In the genomic region with DNA sequence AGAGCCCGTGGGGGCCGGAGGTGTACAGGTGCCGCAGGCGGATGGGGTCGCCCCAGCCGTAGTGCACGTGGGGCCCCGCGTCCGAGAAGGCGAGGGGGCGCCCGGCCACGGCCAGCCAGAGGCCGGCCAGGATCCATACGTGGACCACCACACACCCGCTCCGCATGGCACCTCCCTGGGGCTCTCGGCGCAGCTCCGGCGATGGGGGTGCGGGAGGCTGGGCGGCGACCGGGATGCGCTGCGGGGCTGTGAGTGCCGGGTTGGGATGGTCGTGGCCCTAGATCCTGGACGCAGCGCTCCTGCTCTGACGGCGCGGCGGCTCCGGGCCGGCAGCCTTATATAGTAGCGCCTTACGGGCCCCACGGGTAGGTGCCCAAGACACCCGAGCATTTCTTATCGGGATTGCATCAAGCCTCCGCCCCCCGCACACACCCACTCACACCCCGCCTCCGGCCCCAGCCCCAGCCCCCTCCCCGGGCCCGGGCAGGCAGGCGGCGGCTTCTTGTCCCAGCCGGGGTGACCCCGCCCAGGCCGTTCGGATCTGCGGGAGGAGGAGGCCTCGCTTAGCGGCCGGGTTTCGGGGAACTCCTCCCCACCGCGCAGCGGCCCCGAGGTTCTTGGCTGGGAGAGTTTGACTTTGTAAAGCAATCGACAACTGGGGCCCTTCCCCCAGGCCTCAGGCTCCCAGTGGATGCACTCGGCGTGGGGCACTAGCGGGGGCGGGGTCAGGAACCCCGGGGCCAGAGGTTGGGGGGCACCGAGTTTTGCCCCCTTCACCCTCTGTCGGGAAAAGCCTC, we compare ENCODE assay signal across 9 cellular contexts. TPM values are rescaled to one million over a fixed set of nuclear protein-coding genes. Genes with fewer than 3 reads are reported as not detected.
A peak's percentile ranks its signal among the peaks of the same experiment; 100 is the strongest.
DNase-seq lines count a peak whose midpoint lies in the region; ATAC-seq and TF ChIP-seq lines count a peak whose summit lies in the region.
"Had no signal": no experiment of that assay in that cellular context is flagged by ENCODE, and none has a peak within 500 bp of the region (broad histone marks: within the 10 kb centered on the region; RNA-seq: fewer than 3 reads in every experiment).

Gene FGF19, minus strand, starts transcription at position 312 of the 797 bp plus-strand sequence. Its CDS starts 146 bp downstream, at position 166.

- no peak for ATAC-seq in GM19023 (IDR thresholded peaks at IDR 0.05; ENCODE audit: unreplicated experiment)

- no peaks in the 10 kb centered on the region for H3K36me3 Mint-ChIP-seq in neural crest cell (ENCODE audit: low read depth)

- H3K9me3 Mint-ChIP-seq in neural crest cell: no peaks in the 10 kb centered on the region
- H3K9me3 Mint-ChIP-seq: stimulated activated naive CD8-positive, alpha-beta T cell treated with anti-CD3 and anti-CD28 coated beads, Interleukin-15, Interleukin-2, amounts not matched to agents 100 ng/mL and 50 ng/mL, for 24 hours had no signal

- peak within 1 kb of the TSS; percentile 73 for H3K9ac ChIP-seq in HUES64 (ENCODE audit: low read depth, low read length)

- peaks cover 43% of the 10 kb centered on the region for H3K4me1 ChIP-seq in HUES64 (ENCODE audit: insufficient read depth, low read length)

- H3K4me3 ChIP-seq in HUES64 (ENCODE audit: low read length): peak within 1 kb of the TSS; percentile 63
- H3K4me3 ChIP-seq in coronary artery: peak within 1 kb of the TSS; percentile 63

- in situ Hi-C loops in GM13976 (cut with MboI; ENCODE audit: low sequenced_read_pairs, unreplicated experiment): loop anchor here (25.0 kb wide), 1 partner anchor 183 kb away; no protein-coding TSS in a partner anchor

- peak; percentile 55 for DNase-seq in ELF-1 (ENCODE audit: low read depth, low spot score)
- DNase-seq in coronary artery (ENCODE audit: low spot score): no peak
- no peak for DNase-seq in neural crest cell (ENCODE audit: low read depth, low spot score)
- no peak for DNase-seq in GM13976 (ENCODE audit: low spot score)
- no peak for DNase-seq in medulla oblongata (ENCODE audit: extremely low spot score)
- DNase-seq: sigmoid colon had no signal

- peaks cover 58% of the 10 kb centered on the region for H3K27me3 ChIP-seq in HUES64 (ENCODE audit: insufficient read depth, low read length)

- H3K9me3 ChIP-seq in HUES64 (ENCODE audit: insufficient read depth, low read depth, low read length): no peaks in the 10 kb centered on the region
- H3K9me3 ChIP-seq: sigmoid colon had no signal

- peaks cover 6% of the 10 kb centered on the region for H3K36me3 ChIP-seq in HUES64 (ENCODE audit: insufficient read depth, low read length)
- H3K36me3 ChIP-seq: sigmoid colon had no signal

- under 1% methylated on average over 72 of the region's 72 CpGs for WGBS in HUES64

- H3K4me1 Mint-ChIP-seq in neural crest cell: peaks cover 25% of the 10 kb centered on the region

- H3K27me3 Mint-ChIP-seq in neural crest cell (ENCODE audit: low read depth): peaks cover 85% of the 10 kb centered on the region

- no peak for TF ChIP-seq CTCF in coronary artery (IDR thresholded peaks at IDR 0.05)
- no peak for TF ChIP-seq CTCF in neural crest cell (conservative IDR thresholded peaks at IDR 0.05)
- TF ChIP-seq CTCF in GM13976 (IDR thresholded peaks at IDR 0.05; ENCODE audit: borderline replicate concordance, control extremely low read depth, extremely low read depth, insufficient read depth, missing control alignments): no peak

- H3K27ac Mint-ChIP-seq in neural crest cell (ENCODE audit: unreplicated experiment): no peak within 1 kb of the TSS
- H3K27ac Mint-ChIP-seq: stimulated activated naive CD8-positive, alpha-beta T cell treated with anti-CD3 and anti-CD28 coated beads, Interleukin-15, Interleukin-2, amounts not matched to agents 100 ng/mL and 50 ng/mL, for 24 hours had no signal

- peak within 1 kb of the TSS; percentile 75 for H3K4me3 Mint-ChIP-seq in neural crest cell
- H3K4me3 Mint-ChIP-seq: stimulated activated naive CD8-positive, alpha-beta T cell treated with anti-CD3 and anti-CD28 coated beads, Interleukin-15, Interleukin-2, amounts not matched to agents 100 ng/mL and 50 ng/mL, for 24 hours had no signal

- H3K27ac ChIP-seq in HUES64 (ENCODE audit: low read depth, low read length) (peak within 1 kb of the TSS; percentile 93), coronary artery (no peak within 1 kb of the TSS)
- H3K27ac ChIP-seq: sigmoid colon had no signal

RNA-seq across cellular contexts. Expression of gene FGF19, which starts in this region (rescaled TPM):
- 11.6 TPM for polyA plus RNA-seq in HUES64 (2013, experiment 1 of 2)
- polyA plus RNA-seq in HUES64 (2013, experiment 2 of 2): 12.9 TPM
- total RNA-seq in neural crest cell: 0.21 and 0.34 TPM in 2 replicates
- total RNA-seq: sigmoid colon had no signal
- polyA plus RNA-seq: sigmoid colon had no signal
